In genomic region chr14:92121207-92121669, GRCh38 we compare ENCODE assay signal across 8 cellular contexts. TPM values are rescaled to one million over a fixed set of nuclear protein-coding genes. Genes with fewer than 3 reads are reported as not detected.
A peak's percentile ranks its signal among the peaks of the same experiment; 100 is the strongest.
DNase-seq lines count a peak whose midpoint lies in the region; ATAC-seq and TF ChIP-seq lines count a peak whose summit lies in the region.

No MANE protein-coding gene starts in this region.

- in situ Hi-C loops in brain microvascular endothelial cell (cut with HindIII; ENCODE audit: low pct_ligation_motif_present, low sequenced_read_pairs), result no loop called here

- peak overlapping the region; percentile 89 to 96 for H3K4me3 Mint-ChIP-seq in stimulated activated naive B cell treated with anti-CD40 and anti-IgM and Interleukin-4, amounts not matched to agents 10 μg/mL and 1 μg/mL and 100 μg/mL, for 72 hours

- no peak for TF ChIP-seq CTCF in brain microvascular endothelial cell (IDR thresholded peaks at IDR 0.05; ENCODE audit: low read depth, low read length, missing control alignments)

- H3K27ac ChIP-seq in brain microvascular endothelial cell, result peak overlapping the region; percentile 89

- peaks cover 23 to 39% of the 10 kb centered on the region in 2 donors for H3K4me1 Mint-ChIP-seq in stimulated activated naive B cell treated with anti-CD40 and anti-IgM and Interleukin-4, amounts not matched to agents 10 μg/mL and 1 μg/mL and 100 μg/mL, for 72 hours

- no peaks in the 10 kb centered on the region for H3K27me3 ChIP-seq in brain microvascular endothelial cell (replicated peaks)

- peak overlapping the region; percentile 100 for H3K27ac Mint-ChIP-seq in stimulated activated naive B cell treated with anti-CD40 and anti-IgM and Interleukin-4, amounts not matched to agents 10 μg/mL and 1 μg/mL and 100 μg/mL, for 72 hours

- H3K4me3 ChIP-seq in brain microvascular endothelial cell (ENCODE audit: low read depth, low read length), result peak overlapping the region; percentile 96

- no peaks in the 10 kb centered on the region for H3K27me3 Mint-ChIP-seq in stimulated activated naive B cell treated with anti-CD40 and anti-IgM and Interleukin-4, amounts not matched to agents 10 μg/mL and 1 μg/mL and 100 μg/mL, for 72 hours

- H3K36me3 Mint-ChIP-seq in stimulated activated naive B cell treated with anti-CD40 and anti-IgM and Interleukin-4, amounts not matched to agents 10 μg/mL and 1 μg/mL and 100 μg/mL, for 72 hours, result peaks cover 12 to 37% of the 10 kb centered on the region in 2 donors

- peaks cover 2% of the 10 kb centered on the region for H3K36me3 ChIP-seq in brain microvascular endothelial cell (replicated peaks)

- H3K9me3 Mint-ChIP-seq in stimulated activated naive B cell treated with anti-CD40 and anti-IgM and Interleukin-4, amounts not matched to agents 10 μg/mL and 1 μg/mL and 100 μg/mL, for 72 hours, result no peaks in the 10 kb centered on the region

- ATAC-seq in GM21529 (IDR thresholded peaks at IDR 0.05; ENCODE audit: unreplicated experiment), result peak; percentile 21
- ATAC-seq in stimulated activated naive B cell treated with anti-CD40 and anti-IgM and Interleukin-4, amounts not matched to agents 10 μg/mL and 1 μg/mL and 100 μg/mL, for 72 hours (replicated peaks), result peak; percentile 32 to 39

- DNase-seq in DMS 273 (lab: John Stamatoyannopoulos, UW; ENCODE audit: unreplicated experiment), result peak; percentile 72
- DNase-seq in DMS 273 treated with DMSO at 0.1 percent for 48 hours (lab: John Stamatoyannopoulos, UW), result no peak
- peak; percentile 33 for DNase-seq in M059J (ENCODE audit: low read depth)
- peak; percentile 22 for DNase-seq in brain microvascular endothelial cell
- peak; percentile 65 for DNase-seq in iris pigment epithelial cell (ENCODE audit: low read depth)
- no peak for DNase-seq in stimulated activated naive B cell treated with anti-CD40 and anti-IgM and Interleukin-4, amounts not matched to agents 10 μg/mL and 1 μg/mL and 100 μg/mL, for 72 hours
- no peak for DNase-seq in SHP77 treated with DMSO at 0.1 percent for 48 hours (lab: John Stamatoyannopoulos, UW)

RNA-seq across cellular contexts. Expression of gene NDUFB1, which starts 0.3 kb away (rescaled TPM):
- total RNA-seq in M059J (2014; rRNA removed; shearing (Covaris generic)), result 275 and 582 TPM in 2 replicates

RNA-seq across cellular contexts. Expression of gene CPSF2, which starts 0.5 kb away (rescaled TPM):
- total RNA-seq in M059J (2014; rRNA removed; shearing (Covaris generic)), result 34.9 and 38.7 TPM in 2 replicates

RNA-seq across cellular contexts. Expression of gene ATXN3, which starts 14.9 kb away (rescaled TPM):
- total RNA-seq in M059J (2014; rRNA removed; shearing (Covaris generic)), result 27.6 and 36.3 TPM in 2 replicates

Comparison
In these comparisons a context has a peak if more than half of its experiments do, and no peak if none do; other contexts are left out.
1. DNase-seq: peak in DMS 273 (single experiment), M059J (single experiment), brain microvascular endothelial cell (single experiment) and iris pigment epithelial cell (single experiment); none in DMS 273 treated with DMSO at 0.1 percent for 48 hours (single experiment), stimulated activated naive B cell treated with anti-CD40 and anti-IgM and Interleukin-4, amounts not matched to agents 10 μg/mL and 1 μg/mL and 100 μg/mL, for 72 hours (single experiment) and SHP77 treated with DMSO at 0.1 percent for 48 hours (single experiment).